ENCODE assay signal across 22 cellular contexts in the genomic region with DNA sequence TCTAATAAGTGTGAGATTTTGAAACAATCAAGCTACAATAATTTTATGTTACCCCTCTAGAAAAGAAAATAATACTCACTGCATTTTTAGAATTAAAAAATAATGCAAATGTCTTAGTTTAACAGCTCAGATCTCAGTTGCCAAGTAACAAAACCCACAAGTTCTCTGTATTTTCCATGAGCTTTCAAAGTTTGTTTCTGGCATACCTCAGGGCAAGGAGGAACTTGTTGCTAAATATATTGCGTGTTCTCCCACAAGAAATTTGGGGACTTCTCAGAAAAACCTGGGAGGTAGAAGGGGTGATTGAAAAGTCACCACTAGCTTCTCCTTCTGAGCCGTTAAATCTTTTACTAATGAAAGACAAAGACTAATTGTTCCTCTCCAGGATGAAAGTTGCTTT.
A peak's percentile ranks its signal among the peaks of the same experiment; 100 is the strongest.
DNase-seq lines count a peak whose midpoint lies in the region; ATAC-seq and TF ChIP-seq lines count a peak whose summit lies in the region.
"Had no signal": no experiment of that assay in that cellular context is flagged by ENCODE, and none has a peak within 500 bp of the region (broad histone marks: within the 10 kb centered on the region; RNA-seq: fewer than 3 reads in every experiment).

No MANE protein-coding gene starts in this region.

- H3K27me3 ChIP-seq in MM.1S (replicated peaks; ENCODE audit: insufficient read depth, low read length), result no peaks in the 10 kb centered on the region
- H3K27me3 ChIP-seq: BE2C had no signal

- H3K9me3 Mint-ChIP-seq in osteocyte (ENCODE audit: unreplicated experiment), result no peaks in the 10 kb centered on the region

- H3K27me3 Mint-ChIP-seq in osteocyte (ENCODE audit: unreplicated experiment), result no peaks in the 10 kb centered on the region
- H3K27me3 Mint-ChIP-seq: CD4-positive, CD25-positive, alpha-beta regulatory T cell had no signal

- H4K20me1 ChIP-seq in MM.1S (ENCODE audit: insufficient read depth, low read length), result no peaks in the 10 kb centered on the region

- H3K4me1 Mint-ChIP-seq in osteocyte (ENCODE audit: unreplicated experiment), result peaks cover 41% of the 10 kb centered on the region
- H3K4me1 Mint-ChIP-seq: CD4-positive, CD25-positive, alpha-beta regulatory T cell had no signal

- in situ Hi-C loops in KBM-7 (cut with MboI; ENCODE audit: low pct_unique_long_range_greater_than_20kb, low sequenced_read_pairs), result no loop called here

- H3K4me1 ChIP-seq in MM.1S (ENCODE audit: low read length), result peaks cover 5% of the 10 kb centered on the region

- H3K36me3 Mint-ChIP-seq in osteocyte (ENCODE audit: unreplicated experiment), result no peaks in the 10 kb centered on the region
- H3K36me3 Mint-ChIP-seq: CD4-positive, CD25-positive, alpha-beta regulatory T cell had no signal

- H3K9me3 ChIP-seq in MM.1S (replicated peaks; ENCODE audit: insufficient read depth, low read length), result no peaks in the 10 kb centered on the region
- H3K9me3 ChIP-seq: BE2C had no signal

- H3K4me2 ChIP-seq in MM.1S (ENCODE audit: low read depth, low read length), result no peak overlapping the region

- H3K4me3 ChIP-seq in AG10803 (ENCODE audit: low read length) (no peak overlapping the region), MM.1S (ENCODE audit: low read length) (no peak overlapping the region)
- H3K4me3 ChIP-seq: K562 had no signal

- H3K9ac ChIP-seq in MM.1S (ENCODE audit: low read length), result no peak overlapping the region

- ATAC-seq in activated CD4-positive, CD25-positive, alpha-beta regulatory T cell treated with anti-CD3 and anti-CD28 coated beads, Interleukin-2, amount 50 U/mL, for 24 hours, result no peak
- ATAC-seq in left ventricle myocardium superior, result no peak
- ATAC-seq: HepG2, K562, Panc1, SK-N-SH treated with all-trans-retinoic acid at 6 μM for 48 hours had no signal

- no peak overlapping the region for H3K4me3 Mint-ChIP-seq in osteocyte (ENCODE audit: unreplicated experiment)
- H3K4me3 Mint-ChIP-seq: CD4-positive, CD25-positive, alpha-beta regulatory T cell had no signal

- DNase-seq in AG10803 (ENCODE audit: low read depth) (peak; percentile 17), KBM-7 (peak; percentile 28), fibroblast of gingiva (ENCODE audit: low read depth) (peak; percentile 21), osteocyte (ENCODE audit: extremely low spot score, unreplicated experiment) (no peak), left ventricle myocardium superior (no peak), MM.1S (no peak)
- DNase-seq: BE2C; CD4-positive, CD25-positive, alpha-beta regulatory T cell; COR-L47; DMS79 treated with DMSO at 0.1 percent for 48 hours; H7; NCI-H1105 treated with DMSO at 0.1 percent for 48 hours; NCI-H2029 treated with DMSO at 0.1 percent for 48 hours; NCI-H226; NCI-H524; NCI-H774; NK-92 treated with Interleukin-12 subunit alpha and Interleukin-12 subunit beta, amount 100 ng/mL, for 24 hours had no signal

- H3K9me2 ChIP-seq in MM.1S (replicated peaks; ENCODE audit: insufficient read depth, low read length), result no peaks in the 10 kb centered on the region

- no peak overlapping the region for H2AFZ ChIP-seq in MM.1S (ENCODE audit: low read length)

- H3K79me2 ChIP-seq in MM.1S (ENCODE audit: low read length), result no peaks in the 10 kb centered on the region

- no peak overlapping the region for H3K27ac ChIP-seq in MM.1S (ENCODE audit: low read length)

- no peaks in the 10 kb centered on the region for H3K36me3 ChIP-seq in MM.1S (replicated peaks; ENCODE audit: insufficient read depth, low read length)
- H3K36me3 ChIP-seq: BE2C had no signal

- H3K27ac Mint-ChIP-seq in osteocyte (ENCODE audit: unreplicated experiment), result peak overlapping the region; percentile 36
- H3K27ac Mint-ChIP-seq: CD4-positive, CD25-positive, alpha-beta regulatory T cell had no signal

- no peak for TF ChIP-seq CTCF in AG10803 (conservative IDR thresholded peaks at IDR 0.05; ENCODE audit: low read length)
- no peak for TF ChIP-seq CTCF in osteocyte (IDR thresholded peaks at IDR 0.05)
- TF ChIP-seq CTCF in MM.1S (IDR thresholded peaks at IDR 0.05; ENCODE audit: low read length), result no peak

- 0 out of 2 replicates have a peak, but pooled peaks cover 1% of the 10 kb centered on the region for H3F3A ChIP-seq in MM.1S (ENCODE audit: insufficient read depth, low read length)

- intact Hi-C loops in left ventricle myocardium superior (cut with micrococcal nuclease), result no loop called here

Comparison
In these comparisons a context has a peak if more than half of its experiments do, and no peak if none do; other contexts are left out.
1. DNase-seq: peak in AG10803 (single experiment), KBM-7 (single experiment) and fibroblast of gingiva (single experiment); none in osteocyte (single experiment), left ventricle myocardium superior (single experiment) and MM.1S (single experiment).